1 cellular context compared by ENCODE assay signal in genomic region chr12:2812290-2813213, GRCh38.
TF ChIP-seq lines count a peak whose summit lies in the region.

Gene ITFG2 (plus strand): TSS chr12:2812668. CDS start chr12:2812761, 93 bp downstream.

TF ChIP-seq in HEK293, 187 proteins besides CTCF, POLR2A, EP300 and RAD21 (continued from another document and continues in another):
- TF ChIP-seq, protein P1, sequence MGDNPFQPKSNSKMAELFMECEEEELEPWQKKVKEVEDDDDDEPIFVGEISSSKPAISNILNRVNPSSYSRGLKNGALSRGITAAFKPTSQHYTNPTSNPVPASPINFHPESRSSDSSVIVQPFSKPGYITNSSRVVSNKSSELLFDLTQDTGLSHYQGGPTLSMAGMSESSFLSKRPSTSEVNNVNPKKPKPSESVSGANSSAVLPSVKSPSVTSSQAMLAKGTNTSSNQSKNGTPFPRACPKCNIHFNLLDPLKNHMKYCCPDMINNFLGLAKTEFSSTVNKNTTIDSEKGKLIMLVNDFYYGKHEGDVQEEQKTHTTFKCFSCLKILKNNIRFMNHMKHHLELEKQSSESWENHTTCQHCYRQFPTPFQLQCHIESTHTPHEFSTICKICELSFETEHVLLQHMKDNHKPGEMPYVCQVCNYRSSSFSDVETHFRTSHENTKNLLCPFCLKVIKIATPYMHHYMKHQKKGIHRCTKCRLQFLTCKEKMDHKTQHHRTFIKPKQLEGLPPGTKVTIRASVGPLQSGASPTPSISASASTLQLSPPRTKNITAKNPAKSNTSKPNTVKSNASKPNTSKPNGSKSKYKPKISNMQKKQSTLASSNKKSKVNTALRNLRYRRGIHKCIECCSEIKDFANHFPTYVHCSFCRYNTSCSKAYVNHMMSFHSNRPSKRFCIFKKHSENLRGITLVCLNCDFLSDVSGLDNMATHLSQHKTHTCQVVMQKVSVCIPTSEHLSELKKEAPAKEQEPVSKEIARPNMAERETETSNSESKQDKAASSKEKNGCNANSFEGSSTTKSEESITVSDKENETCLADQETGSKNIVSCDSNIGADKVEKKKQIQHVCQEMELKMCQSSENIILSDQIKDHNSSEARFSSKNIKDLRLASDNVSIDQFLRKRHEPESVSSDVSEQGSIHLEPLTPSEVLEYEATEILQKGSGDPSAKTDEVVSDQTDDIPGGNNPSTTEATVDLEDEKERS (tag by site-specific recombination; IDR thresholded peaks at IDR 0.05) = no peak
- no peak for TF ChIP-seq ZNF138 (tag by site-specific recombination; IDR thresholded peaks at IDR 0.05; ENCODE audit: borderline replicate concordance)
- TF ChIP-seq, protein P2, sequence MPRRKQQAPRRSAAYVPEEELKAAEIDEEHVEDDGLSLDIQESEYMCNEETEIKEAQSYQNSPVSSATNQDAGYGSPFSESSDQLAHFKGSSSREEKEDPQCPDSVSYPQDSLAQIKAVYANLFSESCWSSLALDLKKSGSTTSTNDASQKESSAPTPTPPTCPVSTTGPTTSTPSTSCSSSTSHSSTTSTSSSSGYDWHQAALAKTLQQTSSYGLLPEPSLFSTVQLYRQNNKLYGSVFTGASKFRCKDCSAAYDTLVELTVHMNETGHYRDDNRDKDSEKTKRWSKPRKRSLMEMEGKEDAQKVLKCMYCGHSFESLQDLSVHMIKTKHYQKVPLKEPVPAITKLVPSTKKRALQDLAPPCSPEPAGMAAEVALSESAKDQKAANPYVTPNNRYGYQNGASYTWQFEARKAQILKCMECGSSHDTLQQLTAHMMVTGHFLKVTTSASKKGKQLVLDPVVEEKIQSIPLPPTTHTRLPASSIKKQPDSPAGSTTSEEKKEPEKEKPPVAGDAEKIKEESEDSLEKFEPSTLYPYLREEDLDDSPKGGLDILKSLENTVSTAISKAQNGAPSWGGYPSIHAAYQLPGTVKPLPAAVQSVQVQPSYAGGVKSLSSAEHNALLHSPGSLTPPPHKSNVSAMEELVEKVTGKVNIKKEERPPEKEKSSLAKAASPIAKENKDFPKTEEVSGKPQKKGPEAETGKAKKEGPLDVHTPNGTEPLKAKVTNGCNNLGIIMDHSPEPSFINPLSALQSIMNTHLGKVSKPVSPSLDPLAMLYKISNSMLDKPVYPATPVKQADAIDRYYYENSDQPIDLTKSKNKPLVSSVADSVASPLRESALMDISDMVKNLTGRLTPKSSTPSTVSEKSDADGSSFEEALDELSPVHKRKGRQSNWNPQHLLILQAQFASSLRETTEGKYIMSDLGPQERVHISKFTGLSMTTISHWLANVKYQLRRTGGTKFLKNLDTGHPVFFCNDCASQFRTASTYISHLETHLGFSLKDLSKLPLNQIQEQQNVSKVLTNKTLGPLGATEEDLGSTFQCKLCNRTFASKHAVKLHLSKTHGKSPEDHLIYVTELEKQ (tag by site-specific recombination; IDR thresholded peaks at IDR 0.05; ENCODE audit: borderline replicate concordance) = peak; percentile 92
- TF ChIP-seq, protein P3, sequence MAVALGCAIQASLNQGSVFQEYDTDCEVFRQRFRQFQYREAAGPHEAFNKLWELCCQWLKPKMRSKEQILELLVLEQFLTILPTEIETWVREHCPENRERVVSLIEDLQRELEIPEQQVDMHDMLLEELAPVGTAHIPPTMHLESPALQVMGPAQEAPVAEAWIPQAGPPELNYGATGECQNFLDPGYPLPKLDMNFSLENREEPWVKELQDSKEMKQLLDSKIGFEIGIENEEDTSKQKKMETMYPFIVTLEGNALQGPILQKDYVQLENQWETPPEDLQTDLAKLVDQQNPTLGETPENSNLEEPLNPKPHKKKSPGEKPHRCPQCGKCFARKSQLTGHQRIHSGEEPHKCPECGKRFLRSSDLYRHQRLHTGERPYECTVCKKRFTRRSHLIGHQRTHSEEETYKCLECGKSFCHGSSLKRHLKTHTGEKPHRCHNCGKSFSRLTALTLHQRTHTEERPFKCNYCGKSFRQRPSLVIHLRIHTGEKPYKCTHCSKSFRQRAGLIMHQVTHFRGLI (tag by site-specific recombination; IDR thresholded peaks at IDR 0.05) = peak; percentile 45; the same call in 1 of the 2 replicates
- peak; percentile 51; the same call in 1 of the 2 replicates for TF ChIP-seq ZSCAN18 (tag by site-specific recombination; IDR thresholded peaks at IDR 0.05)
- TF ChIP-seq ATF2 (tag by site-specific recombination; IDR thresholded peaks at IDR 0.05; ENCODE audit: low read depth) = peak; percentile 98
- peak; percentile 96 for TF ChIP-seq ZIC2 (tag by site-specific recombination; IDR thresholded peaks at IDR 0.05)
- peak; percentile 57 for TF ChIP-seq FEZF1 (tag by site-specific recombination; IDR thresholded peaks at IDR 0.05)
- TF ChIP-seq ZSCAN5A (tag by site-specific recombination; IDR thresholded peaks at IDR 0.05) = peak; percentile 94
- no peak for TF ChIP-seq ZNF23 (tag by site-specific recombination; IDR thresholded peaks at IDR 0.05; ENCODE audit: borderline replicate concordance)
- peak; percentile 84 for TF ChIP-seq ZNF660 (tag by site-specific recombination; IDR thresholded peaks at IDR 0.05)
- TF ChIP-seq ZNF747 (tag by site-specific recombination; IDR thresholded peaks at IDR 0.05) = no peak
- TF ChIP-seq REPIN1 (tag by site-specific recombination; IDR thresholded peaks at IDR 0.05; ENCODE audit: low read depth) = peak; percentile 98
- peak; percentile 99 for TF ChIP-seq ZNF2 (tag by site-specific recombination; IDR thresholded peaks at IDR 0.05)
- peak; percentile 29; the same call in 1 of the 2 replicates for TF ChIP-seq ZNF596 (tag by site-specific recombination; IDR thresholded peaks at IDR 0.05)
- TF ChIP-seq GFI1B (tag by site-specific recombination; IDR thresholded peaks at IDR 0.05) = peak; percentile 90
- TF ChIP-seq ZNF501 (tag by site-specific recombination; IDR thresholded peaks at IDR 0.05) = peak; percentile 100
- TF ChIP-seq GLIS2 (tag by site-specific recombination; IDR thresholded peaks at IDR 0.05) = peak; percentile 90
- TF ChIP-seq ZNF600 (tag by site-specific recombination; IDR thresholded peaks at IDR 0.05) = peak; percentile 98
- TF ChIP-seq PRDM1 (tag by site-specific recombination; IDR thresholded peaks at IDR 0.05) = no peak
- no peak for TF ChIP-seq ZNF791 (tag by site-specific recombination; IDR thresholded peaks at IDR 0.05)
- no peak for TF ChIP-seq ZNF426 (tag by site-specific recombination; IDR thresholded peaks at IDR 0.05)
- TF ChIP-seq ZNF610 (tag by site-specific recombination; IDR thresholded peaks at IDR 0.05; ENCODE audit: borderline replicate concordance) = peak; percentile 93
- no peak; the same call in 1 of the 2 replicates for TF ChIP-seq MEIS1 (CRISPR knock-in tag; IDR thresholded peaks at IDR 0.05; ENCODE audit: borderline replicate concordance)
- TF ChIP-seq ZNF76 (tag by site-specific recombination; IDR thresholded peaks at IDR 0.05; ENCODE audit: borderline replicate concordance, low read depth) = peak; percentile 89
- peak; percentile 99 for TF ChIP-seq ZNF24 (tag by site-specific recombination; IDR thresholded peaks at IDR 0.05)
- TF ChIP-seq ZNF335 (tag by site-specific recombination; conservative IDR thresholded peaks at IDR 0.05) = peak; percentile 92
- peak; percentile 94 for TF ChIP-seq KLF8 (tag by site-specific recombination; IDR thresholded peaks at IDR 0.05)
- TF ChIP-seq TRIM28 (IDR thresholded peaks at IDR 0.05; ENCODE audit: borderline replicate concordance, low read length) = peak; percentile 95
- TF ChIP-seq, protein P4, sequence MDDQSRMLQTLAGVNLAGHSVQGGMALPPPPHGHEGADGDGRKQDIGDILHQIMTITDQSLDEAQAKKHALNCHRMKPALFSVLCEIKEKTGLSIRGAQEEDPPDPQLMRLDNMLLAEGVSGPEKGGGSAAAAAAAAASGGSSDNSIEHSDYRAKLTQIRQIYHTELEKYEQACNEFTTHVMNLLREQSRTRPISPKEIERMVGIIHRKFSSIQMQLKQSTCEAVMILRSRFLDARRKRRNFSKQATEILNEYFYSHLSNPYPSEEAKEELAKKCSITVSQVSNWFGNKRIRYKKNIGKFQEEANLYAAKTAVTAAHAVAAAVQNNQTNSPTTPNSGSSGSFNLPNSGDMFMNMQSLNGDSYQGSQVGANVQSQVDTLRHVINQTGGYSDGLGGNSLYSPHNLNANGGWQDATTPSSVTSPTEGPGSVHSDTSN (CRISPR knock-in tag; IDR thresholded peaks at IDR 0.05) = peak; percentile 89; the same call in 1 of the 2 replicates
- TF ChIP-seq ZNF362 (tag by site-specific recombination; IDR thresholded peaks at IDR 0.05) = peak; percentile 92
- no peak for TF ChIP-seq PRDM2 (tag by site-specific recombination; IDR thresholded peaks at IDR 0.05; ENCODE audit: borderline replicate concordance)
- TF ChIP-seq ZNF394 (tag by site-specific recombination; IDR thresholded peaks at IDR 0.05; ENCODE audit: borderline replicate concordance) = peak; percentile 84; the same call in 1 of the 2 replicates
- TF ChIP-seq SCRT1 (tag by site-specific recombination; IDR thresholded peaks at IDR 0.05; ENCODE audit: borderline replicate concordance) = no peak
- peak; percentile 76; the same call in 1 of the 2 replicates for TF ChIP-seq ZNF785 (tag by site-specific recombination; IDR thresholded peaks at IDR 0.05)
